Comparison of ENCODE assay signal across 11 cellular contexts in the genomic region with DNA sequence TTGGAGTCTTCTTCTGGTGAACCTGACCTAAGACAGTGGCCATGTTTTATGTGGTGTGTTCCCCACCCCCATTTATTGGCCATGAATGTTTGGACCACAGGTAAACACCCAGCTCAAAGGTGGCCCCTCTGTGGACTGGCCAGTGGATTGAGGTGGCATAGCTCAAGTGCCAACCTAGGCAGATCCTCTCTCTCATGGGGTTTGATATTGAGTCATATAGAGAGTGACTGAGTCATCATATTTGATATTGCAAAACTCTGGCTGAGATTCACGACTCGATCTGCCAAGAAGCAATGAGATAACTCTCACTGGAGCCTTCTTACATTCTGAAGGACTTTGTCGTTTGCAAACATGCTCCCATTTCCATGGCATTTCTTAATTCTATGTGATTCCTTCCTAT. TPM values are rescaled to one million over a fixed set of nuclear protein-coding genes. Genes with fewer than 3 reads are reported as not detected.
A peak's percentile ranks its signal among the peaks of the same experiment; 100 is the strongest.
DNase-seq lines count a peak whose midpoint lies in the region; ATAC-seq, FAIRE-seq and TF ChIP-seq lines count a peak whose summit lies in the region.
"Had no signal": no experiment of that assay in that cellular context is flagged by ENCODE, and none has a peak within 500 bp of the region (broad histone marks: within the 10 kb centered on the region; RNA-seq: fewer than 3 reads in every experiment).

No MANE protein-coding gene starts in this region.

- H3K4me3 ChIP-seq in adrenal gland = no peak overlapping the region
- no peak overlapping the region for H3K4me3 ChIP-seq in smooth muscle cell
- H3K4me3 ChIP-seq: K562 had no signal

- peak; percentile 68 for DNase-seq in GM04504 (ENCODE audit: low read depth)
- peak; percentile 42 to 68 (median 58) for DNase-seq in adrenal gland
- no peak for DNase-seq in left cardiac atrium
- no peak for DNase-seq in smooth muscle cell (lab: John Stamatoyannopoulos, UW; ENCODE audit: unreplicated experiment)
- no peak for DNase-seq in D721Med (ENCODE audit: insufficient read length, low spot score)
- DNase-seq: activated naive CD4-positive, alpha-beta T cell had no signal

- H3K79me2 ChIP-seq in smooth muscle cell (ENCODE audit: low read depth) = no peaks in the 10 kb centered on the region

- intact Hi-C loops in adrenal gland (cut with DNase I) = no loop called here
- intact Hi-C loops in left cardiac atrium (cut with DNase I) = no loop called here

- no peak overlapping the region for H2AFZ ChIP-seq in smooth muscle cell (ENCODE audit: low read depth)

- no peak for TF ChIP-seq POLR2A in adrenal gland (IDR thresholded peaks at IDR 0.05)

- H3K27me3 ChIP-seq in adrenal gland = no peaks in the 10 kb centered on the region
- H3K27me3 ChIP-seq in smooth muscle cell (ENCODE audit: low read depth) = no peaks in the 10 kb centered on the region

- ATAC-seq in left cardiac atrium (peak; percentile 90 to 95), GM21576 (IDR thresholded peaks at IDR 0.05; ENCODE audit: unreplicated experiment) (no peak), GM19351 (IDR thresholded peaks at IDR 0.05; ENCODE audit: unreplicated experiment) (no peak), GM19397 (IDR thresholded peaks at IDR 0.05; ENCODE audit: unreplicated experiment) (no peak)
- ATAC-seq: K562 had no signal

- no peaks in the 10 kb centered on the region for H4K20me1 ChIP-seq in smooth muscle cell (ENCODE audit: low read depth)

- peak overlapping the region; percentile 78 for H3K4me2 ChIP-seq in smooth muscle cell

- H3K9ac ChIP-seq in smooth muscle cell (ENCODE audit: low read depth) = no peak overlapping the region

- H3K27ac ChIP-seq in adrenal gland (peak overlapping the region in 2 of 5 donors; percentile 22 to 47), smooth muscle cell (ENCODE audit: low read depth) (peak overlapping the region; percentile 54)

- peaks cover 0 to 4% of the 10 kb centered on the region in 2 donors for H3K4me1 ChIP-seq in adrenal gland (replicated peaks in 1 of 2)
- H3K4me1 ChIP-seq in smooth muscle cell (ENCODE audit: low read depth) = no peaks in the 10 kb centered on the region

- H3K36me3 ChIP-seq in adrenal gland (replicated peaks in 1 of 2) (no peaks in the 10 kb centered on the region), smooth muscle cell (ENCODE audit: low read depth) (no peaks in the 10 kb centered on the region)

- no peak for TF ChIP-seq CTCF in adrenal gland (IDR thresholded peaks at IDR 0.05)
- TF ChIP-seq CTCF in smooth muscle cell (IDR thresholded peaks at IDR 0.05; ENCODE audit: borderline replicate concordance, insufficient read depth, poor library complexity, severe bottlenecking) = no peak
- no peak for TF ChIP-seq CTCF in D721Med (IDR thresholded peaks at IDR 0.05; ENCODE audit: insufficient read depth, missing control alignments)

- no peak for FAIRE-seq in D721Med (lab: Jason Lieb, UNC)
- FAIRE-seq: K562 had no signal

- no peaks in the 10 kb centered on the region for H3K9me3 ChIP-seq in adrenal gland (replicated peaks in 1 of 3)
- no peaks in the 10 kb centered on the region for H3K9me3 ChIP-seq in smooth muscle cell (replicated peaks; ENCODE audit: low read depth)

- H3F3A ChIP-seq in smooth muscle cell (ENCODE audit: low read depth) = peaks cover 3% of the 10 kb centered on the region

- 8 to 26% (median 17%) methylated on average over 3 of the region's 3 CpGs for WGBS in adrenal gland, 4 donors
- 64% methylated on average over 3 of the region's 3 CpGs for WGBS in smooth muscle cell (ENCODE audit: low lambda C conversion rate)

RNA-seq across cellular contexts. Expression of a gene that starts 10.5 kb away (rescaled TPM):
- total RNA-seq in adrenal gland = 1 to 10 TPM in 3 of 8 donors, under 1 TPM in 3, not detected in 2; 0.39 to 5.5 (median 1.1) TPM
- 1 to 10 TPM; 1.2 to 2.1 (median 1.7) TPM for polyA plus RNA-seq in adrenal gland
- under 1 TPM; 0.76 to 0.80 TPM for total RNA-seq in left cardiac atrium
- 0.09 TPM in 1 of 2 replicates, not detected in the other for total RNA-seq in smooth muscle cell
- 0.76 and 1.00 TPM in 2 replicates for polyA plus RNA-seq in smooth muscle cell
- total RNA-seq: epithelial cell of proximal tubule, K562 had no signal
- polyA plus RNA-seq: K562 had no signal

Comparison
In these comparisons a context has a peak if more than half of its experiments do, and no peak if none do; other contexts are left out.
1. DNase-seq: peak in GM04504 (single experiment) and adrenal gland (7 of 7); none in left cardiac atrium (single experiment), smooth muscle cell (single experiment) and D721Med (single experiment).
2. ATAC-seq: peak in left cardiac atrium (2 of 2); none in GM21576 (single experiment), GM19351 (single experiment) and GM19397 (single experiment).